In genomic region chr11:76621866-76622265, GRCh38 we compare ENCODE assay signal across 2 cellular contexts.
TF ChIP-seq lines count a peak whose summit lies in the region.

No MANE protein-coding gene starts in this region.

TF ChIP-seq in SK-N-SH, 30 proteins besides CTCF, POLR2A, EP300 and RAD21:
- no peak for TF ChIP-seq SMC3 (IDR thresholded peaks at IDR 0.05; ENCODE audit: low read depth, low read length)
- no peak for TF ChIP-seq TEAD4 (IDR thresholded peaks at IDR 0.05; ENCODE audit: borderline replicate concordance, insufficient read depth)
- no peak for TF ChIP-seq NFIC (IDR thresholded peaks at IDR 0.05; ENCODE audit: borderline replicate concordance)
- TF ChIP-seq GABPA (IDR thresholded peaks at IDR 0.05; ENCODE audit: low read depth): no peak
- TF ChIP-seq MXI1 (IDR thresholded peaks at IDR 0.05; ENCODE audit: low read depth, low read length): no peak
- TF ChIP-seq YY1 (IDR thresholded peaks at IDR 0.05; ENCODE audit: low read depth): no peak
- TF ChIP-seq MEF2A (IDR thresholded peaks at IDR 0.05; ENCODE audit: borderline replicate concordance, low read depth): no peak

TF ChIP-seq in SK-N-SH treated with all-trans-retinoic acid at 6 μM for 48 hours, 23 proteins besides CTCF, POLR2A, EP300 and RAD21 (continued from another document):
- no peak for TF ChIP-seq GLIS3 (CRISPR knock-in tag; IDR thresholded peaks at IDR 0.05)
- no peak for TF ChIP-seq ZFP30 (CRISPR knock-in tag; IDR thresholded peaks at IDR 0.05)
- no peak for TF ChIP-seq RARB (CRISPR knock-in tag; IDR thresholded peaks at IDR 0.05)
- TF ChIP-seq ZNF70 (CRISPR knock-in tag; IDR thresholded peaks at IDR 0.05): no peak
- TF ChIP-seq ZNF565 (CRISPR knock-in tag; conservative IDR thresholded peaks at IDR 0.05; ENCODE audit: low read depth): no peak
- TF ChIP-seq CREB5 (CRISPR knock-in tag; IDR thresholded peaks at IDR 0.05; ENCODE audit: low read depth): no peak
- no peak for TF ChIP-seq CSDC2 (CRISPR knock-in tag; IDR thresholded peaks at IDR 0.05)
- TF ChIP-seq POU6F1 (CRISPR knock-in tag; IDR thresholded peaks at IDR 0.05; ENCODE audit: borderline replicate concordance, low read depth): no peak
- no peak for TF ChIP-seq OSR1 (CRISPR knock-in tag; IDR thresholded peaks at IDR 0.05)
- no peak for TF ChIP-seq PPARA (CRISPR knock-in tag; IDR thresholded peaks at IDR 0.05; ENCODE audit: borderline replicate concordance)
- no peak for TF ChIP-seq SNAI2 (CRISPR knock-in tag; IDR thresholded peaks at IDR 0.05)
- no peak for TF ChIP-seq ZFP3 (CRISPR knock-in tag; IDR thresholded peaks at IDR 0.05)
- no peak for TF ChIP-seq ESRRG (CRISPR knock-in tag; IDR thresholded peaks at IDR 0.05)
- no peak for TF ChIP-seq TOX (CRISPR knock-in tag; IDR thresholded peaks at IDR 0.05; ENCODE audit: borderline replicate concordance)
TF ChIP-seq in SK-N-SH treated with all-trans-retinoic acid at 6 μM for 48 hours: peak in this region for 0.
